Comparison of ENCODE assay signal across 29 cellular contexts in genomic region chr9:83177747-83178146, GRCh38.
"Had no signal": no experiment of that assay in that cellular context is flagged by ENCODE, and none has a peak within 500 bp of the region (broad histone marks: within the 10 kb centered on the region; RNA-seq: fewer than 3 reads in every experiment).

No MANE protein-coding gene starts in this region.

- H3K36me3 ChIP-seq: stomach, suprapubic skin, thoracic aorta, thyroid gland, tibial artery, tibial nerve, transverse colon, upper lobe of left lung, upper lobe of right lung, uterus, vagina had no signal

- DNase-seq: stimulated activated CD4-positive, alpha-beta T cell treated with anti-CD3 and anti-CD28 coated beads, Interleukin-2, amount 100 ng/mL, for 48 hours; stimulated activated CD4-positive, alpha-beta T cell treated with anti-CD3 and anti-CD28 coated beads, Interleukin-4, amount 100 ng/mL, for 1 hour; stimulated activated CD4-positive, alpha-beta T cell treated with anti-CD3 and anti-CD28 coated beads, Interleukin-4, amount 100 ng/mL, for 24 hours; stimulated activated CD4-positive, alpha-beta T cell treated with anti-CD3 and anti-CD28 coated beads, Interleukin-4, amount 100 ng/mL, for 4 hours; stimulated activated CD8-positive, alpha-beta memory T cell treated with anti-CD3 and anti-CD28 coated beads, Interleukin-4, amount 100 ng/mL, for 48 hours; stimulated activated naive B cell treated with anti-CD40 and anti-IgM and Interleukin-4, amounts not matched to agents 10 μg/mL and 1 μg/mL and 100 μg/mL, for 72 hours; stimulated activated naive CD4-positive, alpha-beta T cell; stimulated activated naive CD4-positive, alpha-beta T cell treated with Interleukin-2 at 50 U/mL for 16 hours; stimulated activated naive CD8-positive, alpha-beta T cell treated with anti-CD3 and anti-CD28 coated beads, Interleukin-15, amount 100 ng/mL, for 72 hours; stimulated activated naive CD8-positive, alpha-beta T cell treated with anti-CD3 and anti-CD28 coated beads, Interleukin-15, Interleukin-2, amounts not matched to agents 100 U/mL and 50 U/mL, for 24 hours; stomach; substantia nigra; testis; thyroid gland; tibial artery; transverse colon; trophoblast cell; upper lobe of left lung; upper lobe of right lung; uterus had no signal

- H3K27me3 ChIP-seq: stomach, testis, thyroid gland, tibial artery, tibial nerve, transverse colon, upper lobe of left lung, upper lobe of right lung, uterus, vagina had no signal

- H3K4me3 Mint-ChIP-seq: stimulated activated effector memory CD8-positive, alpha-beta T cell treated with anti-CD3 and anti-CD28 coated beads, Interleukin-12 subunit alpha, Interleukin-12 subunit beta, amount 100 ng/mL, for 72 hours; stimulated activated memory B cell treated with anti-CD40 and anti-IgM and Interleukin-4, amounts not matched to agents 10 μg/mL and 1 μg/mL and 100 μg/mL, for 72 hours; stimulated activated naive B cell treated with anti-CD40 and anti-IgM and Interleukin-4, amounts not matched to agents 10 μg/mL and 1 μg/mL and 100 μg/mL, for 72 hours; stimulated activated naive CD8-positive, alpha-beta T cell treated with anti-CD3 and anti-CD28 coated beads, Interleukin-15, amount 100 ng/mL, for 72 hours; stimulated activated naive CD8-positive, alpha-beta T cell treated with anti-CD3 and anti-CD28 coated beads, Interleukin-15, Interleukin-2, amounts not matched to agents 100 ng/mL and 50 ng/mL, for 24 hours; type B pancreatic cell had no signal

- H3K27ac ChIP-seq: stomach, suprapubic skin, testis, thoracic aorta, thyroid gland, tibial artery, tibial nerve, transverse colon, upper lobe of left lung, upper lobe of right lung, uterus, vagina had no signal

- H3K27me3 Mint-ChIP-seq: stimulated activated memory B cell treated with anti-CD40 and anti-IgM and Interleukin-4, amounts not matched to agents 10 μg/mL and 1 μg/mL and 100 μg/mL, for 72 hours; stimulated activated naive B cell treated with anti-CD40 and anti-IgM and Interleukin-4, amounts not matched to agents 10 μg/mL and 1 μg/mL and 100 μg/mL, for 72 hours; stimulated activated naive CD8-positive, alpha-beta T cell treated with anti-CD3 and anti-CD28 coated beads, Interleukin-15, amount 100 ng/mL, for 72 hours had no signal

- ATAC-seq: stimulated activated effector memory CD8-positive, alpha-beta T cell treated with anti-CD3 and anti-CD28 coated beads, Interleukin-12 subunit alpha, Interleukin-12 subunit beta, amount 100 ng/mL, for 72 hours; stimulated activated memory B cell treated with anti-CD40 and anti-IgM and Interleukin-4, amounts not matched to agents 10 μg/mL and 1 μg/mL and 100 μg/mL, for 72 hours; stimulated activated naive B cell treated with anti-CD40 and anti-IgM and Interleukin-4, amounts not matched to agents 10 μg/mL and 1 μg/mL and 100 μg/mL, for 72 hours; stimulated activated naive CD8-positive, alpha-beta T cell treated with anti-CD3 and anti-CD28 coated beads, Interleukin-15, amount 100 ng/mL, for 72 hours; stimulated activated naive CD8-positive, alpha-beta T cell treated with anti-CD3 and anti-CD28 coated beads, Interleukin-15, Interleukin-2, amounts not matched to agents 100 U/mL and 50 U/mL, for 24 hours; upper lobe of right lung had no signal

- H3K4me3 ChIP-seq: stomach, suprapubic skin, testis, thoracic aorta, thyroid gland, tibial artery, tibial nerve, transverse colon, upper lobe of left lung, upper lobe of right lung, uterus, vagina had no signal

- H3K9me3 ChIP-seq: testis, thyroid gland, upper lobe of right lung, uterus, vagina had no signal

- H3K4me1 Mint-ChIP-seq: stimulated activated effector memory CD8-positive, alpha-beta T cell treated with anti-CD3 and anti-CD28 coated beads, Interleukin-12 subunit alpha, Interleukin-12 subunit beta, amount 100 ng/mL, for 72 hours; stimulated activated memory B cell treated with anti-CD40 and anti-IgM and Interleukin-4, amounts not matched to agents 10 μg/mL and 1 μg/mL and 100 μg/mL, for 72 hours; stimulated activated naive B cell treated with anti-CD40 and anti-IgM and Interleukin-4, amounts not matched to agents 10 μg/mL and 1 μg/mL and 100 μg/mL, for 72 hours; stimulated activated naive CD8-positive, alpha-beta T cell treated with anti-CD3 and anti-CD28 coated beads, Interleukin-15, amount 100 ng/mL, for 72 hours had no signal

- H3K27ac Mint-ChIP-seq: stimulated activated effector memory CD8-positive, alpha-beta T cell treated with anti-CD3 and anti-CD28 coated beads, Interleukin-12 subunit alpha, Interleukin-12 subunit beta, amount 100 ng/mL, for 72 hours; stimulated activated memory B cell treated with anti-CD40 and anti-IgM and Interleukin-4, amounts not matched to agents 10 μg/mL and 1 μg/mL and 100 μg/mL, for 72 hours; stimulated activated naive B cell treated with anti-CD40 and anti-IgM and Interleukin-4, amounts not matched to agents 10 μg/mL and 1 μg/mL and 100 μg/mL, for 72 hours; stimulated activated naive CD8-positive, alpha-beta T cell treated with anti-CD3 and anti-CD28 coated beads, Interleukin-15, amount 100 ng/mL, for 72 hours; stimulated activated naive CD8-positive, alpha-beta T cell treated with anti-CD3 and anti-CD28 coated beads, Interleukin-15, Interleukin-2, amounts not matched to agents 100 ng/mL and 50 ng/mL, for 24 hours; type B pancreatic cell had no signal

- H3K4me1 ChIP-seq: stomach, suprapubic skin, testis, tibial artery, tibial nerve, transverse colon, upper lobe of left lung, upper lobe of right lung, uterus, vagina had no signal

- FAIRE-seq: urothelium cell line had no signal

- H3K36me3 Mint-ChIP-seq: stimulated activated effector memory CD8-positive, alpha-beta T cell treated with anti-CD3 and anti-CD28 coated beads, Interleukin-12 subunit alpha, Interleukin-12 subunit beta, amount 100 ng/mL, for 72 hours; stimulated activated memory B cell treated with anti-CD40 and anti-IgM and Interleukin-4, amounts not matched to agents 10 μg/mL and 1 μg/mL and 100 μg/mL, for 72 hours; stimulated activated naive B cell treated with anti-CD40 and anti-IgM and Interleukin-4, amounts not matched to agents 10 μg/mL and 1 μg/mL and 100 μg/mL, for 72 hours; type B pancreatic cell had no signal
